Comparison of ENCODE assay signal across 25 cellular contexts in genomic region chr7:50718311-50718710, GRCh38.
DNase-seq lines count a peak whose midpoint lies in the region; ATAC-seq and TF ChIP-seq lines count a peak whose summit lies in the region.
"Had no signal": no experiment of that assay in that cellular context is flagged by ENCODE, and none has a peak within 500 bp of the region (broad histone marks: within the 10 kb centered on the region; RNA-seq: fewer than 3 reads in every experiment).

No MANE protein-coding gene starts in this region.

- H3K27ac ChIP-seq in right lobe of liver = no peak overlapping the region
- H3K27ac ChIP-seq in upper lobe of right lung = no peak overlapping the region
- H3K27ac ChIP-seq: gastrocnemius medialis, KMS-11, prostate gland, SK-N-MC, testis had no signal

- ATAC-seq in right lobe of liver (peak in 3 of 4 donors; percentile 5 to 18 (median 10)), upper lobe of right lung (no peak), HG03565 (IDR thresholded peaks at IDR 0.05; ENCODE audit: unreplicated experiment) (no peak), HG03280 (IDR thresholded peaks at IDR 0.05; ENCODE audit: unreplicated experiment) (no peak)
- ATAC-seq: activated CD4-positive, alpha-beta T cell treated with anti-CD3 and anti-CD28 coated beads for 36 hours; gastrocnemius medialis had no signal

- TF ChIP-seq CTCF in right lobe of liver (IDR thresholded peaks at IDR 0.05) (no peak), upper lobe of right lung (IDR thresholded peaks at IDR 0.05) (no peak), type B pancreatic cell (conservative IDR thresholded peaks at IDR 0.05) (no peak)

- H3K27me3 Mint-ChIP-seq in type B pancreatic cell = no peaks in the 10 kb centered on the region
- H3K27me3 Mint-ChIP-seq: activated CD4-positive, alpha-beta T cell treated with anti-CD3 and anti-CD28 coated beads for 36 hours; activated naive CD8-positive, alpha-beta T cell treated with anti-CD3 and anti-CD28 coated beads, Interleukin-2, amount 10 ng/mL, durations not matched to agents 7 days and 5 days had no signal

- H3K27me3 ChIP-seq in right lobe of liver (no peaks in the 10 kb centered on the region), upper lobe of right lung (no peaks in the 10 kb centered on the region)
- H3K27me3 ChIP-seq: dorsolateral prefrontal cortex, gastrocnemius medialis, testis had no signal

- H3K4me3 ChIP-seq in right lobe of liver (no peak overlapping the region), upper lobe of right lung (no peak overlapping the region)
- H3K4me3 ChIP-seq: dorsolateral prefrontal cortex, gastrocnemius medialis, HAP-1, prostate gland, SK-N-MC, testis had no signal

- H3K4me1 ChIP-seq in right lobe of liver (peaks cover 0 to 22% (median 7%) of the 10 kb centered on the region in 4 donors), upper lobe of right lung (peaks cover 42% of the 10 kb centered on the region)
- H3K4me1 ChIP-seq: HAP-1, testis had no signal

- intact Hi-C loops in right lobe of liver (cut with DNase I) = no loop called here
- intact Hi-C loops in upper lobe of right lung (cut with DNase I) = no loop called here

- no peaks in the 10 kb centered on the region for H3K36me3 Mint-ChIP-seq in type B pancreatic cell

- no peaks in the 10 kb centered on the region for H3K36me3 ChIP-seq in right lobe of liver
- no peaks in the 10 kb centered on the region for H3K36me3 ChIP-seq in upper lobe of right lung
- H3K36me3 ChIP-seq: gastrocnemius medialis, HAP-1, prostate gland had no signal

- H3K9me3 ChIP-seq in right lobe of liver (no peaks in the 10 kb centered on the region), upper lobe of right lung (no peaks in the 10 kb centered on the region)
- H3K9me3 ChIP-seq: gastrocnemius medialis, HAP-1, prostate gland, testis had no signal

- no peaks in the 10 kb centered on the region for H3K9me3 Mint-ChIP-seq in type B pancreatic cell

- DNase-seq in COLO668 (lab: John Stamatoyannopoulos, UW; ENCODE audit: unreplicated experiment) = peak; percentile 49
- DNase-seq in DMS53 treated with DMSO at 0.1 percent for 48 hours (lab: John Stamatoyannopoulos, UW; ENCODE audit: unreplicated experiment) = peak; percentile 13
- peak; percentile 8 for DNase-seq in UCSD-AML1 (lab: John Stamatoyannopoulos, UW; ENCODE audit: unreplicated experiment)
- no peak for DNase-seq in right lobe of liver
- DNase-seq in upper lobe of right lung = no peak
- no peak for DNase-seq in type B pancreatic cell (ENCODE audit: extremely low spot score, unreplicated experiment)
- DNase-seq: activated CD4-positive, alpha-beta T cell treated with anti-CD3 and anti-CD28 coated beads for 36 hours; activated CD8-positive, alpha-beta memory T cell treated with anti-CD3 and anti-CD28 coated beads for 24 hours; activated effector memory CD4-positive, alpha-beta T cell treated with anti-CD3 and anti-CD28 coated beads, Interleukin-2, amount 50 U/mL, for 16 hours; activated naive CD8-positive, alpha-beta T cell treated with anti-CD3 and anti-CD28 coated beads, Interleukin-2, amount 10 ng/mL, durations not matched to agents 7 days and 5 days; dorsolateral prefrontal cortex; gastrocnemius medialis; GDM1; hippocampal formation; mesendoderm; stimulated activated CD4-positive, alpha-beta T cell treated with anti-CD3 and anti-CD28 coated beads, Interleukin-15, amount 100 ng/mL, for 24 hours; stimulated activated naive CD4-positive, alpha-beta T cell treated with Interleukin-2 at 50 U/mL for 16 hours; T-helper 2 cell; testis had no signal

- no peak overlapping the region for H3K4me3 Mint-ChIP-seq in type B pancreatic cell
- H3K4me3 Mint-ChIP-seq: activated CD4-positive, alpha-beta T cell treated with anti-CD3 and anti-CD28 coated beads for 36 hours; activated naive CD8-positive, alpha-beta T cell treated with anti-CD3 and anti-CD28 coated beads, Interleukin-2, amount 10 ng/mL, durations not matched to agents 7 days and 5 days had no signal

- 52% methylated on average over 6 of the region's 6 CpGs for WGBS in right lobe of liver (ENCODE audit: insufficient coverage, low coverage, low lambda C conversion rate, missing lambda C conversion rate)

- H3K27ac Mint-ChIP-seq in type B pancreatic cell = no peak overlapping the region
- H3K27ac Mint-ChIP-seq: activated CD4-positive, alpha-beta T cell treated with anti-CD3 and anti-CD28 coated beads for 36 hours; activated naive CD8-positive, alpha-beta T cell treated with anti-CD3 and anti-CD28 coated beads, Interleukin-2, amount 10 ng/mL, durations not matched to agents 7 days and 5 days had no signal

- TF ChIP-seq POLR2A in right lobe of liver (IDR thresholded peaks at IDR 0.05) = no peak

- peaks cover 43% of the 10 kb centered on the region for H3K4me1 Mint-ChIP-seq in type B pancreatic cell (ENCODE audit: unreplicated experiment)

Comparison
In these comparisons a context has a peak if more than half of its experiments do, and no peak if none do; other contexts are left out.
1. DNase-seq: peak in COLO668 (single experiment), DMS53 treated with DMSO at 0.1 percent for 48 hours (single experiment) and UCSD-AML1 (single experiment); none in right lobe of liver (0 of 3), upper lobe of right lung (single experiment) and type B pancreatic cell (single experiment).
2. ATAC-seq: peak in right lobe of liver (3 of 4); none in upper lobe of right lung (single experiment), HG03565 (single experiment) and HG03280 (single experiment).